Comparison of ENCODE assay signal across 9 cellular contexts in genomic region chr1:202235856-202236837, GRCh38. TPM values are rescaled to one million over a fixed set of nuclear protein-coding genes. Genes with fewer than 3 reads are reported as not detected.
DNase-seq lines count a peak whose midpoint lies in the region; ATAC-seq and TF ChIP-seq lines count a peak whose summit lies in the region.
"Had no signal": no experiment of that assay in that cellular context is flagged by ENCODE, and none has a peak within 500 bp of the region (broad histone marks: within the 10 kb centered on the region; RNA-seq: fewer than 3 reads in every experiment).

No MANE protein-coding gene starts in this region.

- H3K4me3 ChIP-seq in lower leg skin (ENCODE audit: low read depth, poor library complexity, severe bottlenecking) = no peak overlapping the region

- peak in 1 of 3 donors; percentile 75 for TF ChIP-seq CTCF in lower leg skin (IDR thresholded peaks at IDR 0.05)

- WGBS in lower leg skin, 2 donors = 34 to 45% methylated on average over 18 to 19 of the region's 19 CpGs

- ATAC-seq in activated CD4-positive, CD25-positive, alpha-beta regulatory T cell treated with anti-CD3 and anti-CD28 coated beads, Interleukin-2, amount 50 U/mL, for 24 hours = peak; percentile 75 to 78
- no peak for ATAC-seq in GM21367 (IDR thresholded peaks at IDR 0.05; ENCODE audit: unreplicated experiment)

- TF ChIP-seq POLR2A in lower leg skin (IDR thresholded peaks at IDR 0.05) = no peak

- intact Hi-C loops in lower leg skin (cut with DNase I; ENCODE audit: low total_unique reads) = no loop called here

- POLR2A ChIA-PET in HEK293T (lab: Yijun Ruan, JAX) = interaction anchor here (0.8 to 1.5 kb wide), 2 partner anchors 10 kb away, joined by 3 read pairs; no protein-coding TSS in a partner anchor

- CTCF ChIA-PET in HEK293T (lab: Yijun Ruan, JAX) = interaction anchor here (0.6 to 2.0 kb wide), 10 partner anchors 9 to 81 kb away, joined by 3 to 9 read pairs (median 4); no protein-coding TSS in a partner anchor

- peak; percentile 76 for DNase-seq in CMK (ENCODE audit: low read depth)
- peak; percentile 95 for DNase-seq in HEK293T (ENCODE audit: extremely low spot score)
- DNase-seq in NCI-H2196 (lab: John Stamatoyannopoulos, UW; ENCODE audit: unreplicated experiment) = peak; percentile 87
- peak; percentile 27 for DNase-seq in cerebellum (ENCODE audit: low spot score)
- DNase-seq in lower leg skin (ENCODE audit: low spot score in 2 of 2) = peak; percentile 35 to 89
- DNase-seq in stimulated activated CD4-positive, alpha-beta T cell treated with anti-CD3 and anti-CD28 coated beads, TNF-alpha, amount 100 ng/mL, for 4 hours (ENCODE audit: low read depth in 3 of 3) = peak; percentile 35 to 51 (median 46)

TF ChIP-seq in HEK293T, 16 proteins besides CTCF, POLR2A, EP300 and RAD21:
- TF ChIP-seq L3MBTL2 (conservative IDR thresholded peaks at IDR 0.05) (peak; percentile 60; the same call in 1 of the 2 replicates), ARNT (IDR thresholded peaks at IDR 0.05) (no peak), ELF4 (IDR thresholded peaks at IDR 0.05) (no peak), FOXA1 (IDR thresholded peaks at IDR 0.05) (no peak), NFRKB (IDR thresholded peaks at IDR 0.05) (no peak), BHLHE40 (IDR thresholded peaks at IDR 0.05; ENCODE audit: borderline replicate concordance) (no peak), HDGF (IDR thresholded peaks at IDR 0.05; ENCODE audit: borderline replicate concordance) (peak; percentile 88; the same call in 1 of the 2 replicates)
- TF ChIP-seq, protein P1, sequence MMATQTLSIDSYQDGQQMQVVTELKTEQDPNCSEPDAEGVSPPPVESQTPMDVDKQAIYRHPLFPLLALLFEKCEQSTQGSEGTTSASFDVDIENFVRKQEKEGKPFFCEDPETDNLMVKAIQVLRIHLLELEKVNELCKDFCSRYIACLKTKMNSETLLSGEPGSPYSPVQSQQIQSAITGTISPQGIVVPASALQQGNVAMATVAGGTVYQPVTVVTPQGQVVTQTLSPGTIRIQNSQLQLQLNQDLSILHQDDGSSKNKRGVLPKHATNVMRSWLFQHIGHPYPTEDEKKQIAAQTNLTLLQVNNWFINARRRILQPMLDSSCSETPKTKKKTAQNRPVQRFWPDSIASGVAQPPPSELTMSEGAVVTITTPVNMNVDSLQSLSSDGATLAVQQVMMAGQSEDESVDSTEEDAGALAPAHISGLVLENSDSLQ (IDR thresholded peaks at IDR 0.05) = no peak
TF ChIP-seq in HEK293T: peak in this region for 2.

RNA-seq across cellular contexts. Expression of gene LGR6, which starts 42.5 kb away (rescaled TPM):
- total RNA-seq in cerebellum (2.9 TPM), lower leg skin (1 to 10 TPM in 2 of 4 donors, under 1 TPM in 2; 0.39 to 4.4 (median 1.8) TPM)
- total RNA-seq: T-helper 1 cell treated with Interleukin-12 subunit alpha and Interleukin-12 subunit beta and Interleukin-4 antibody, amounts not matched to agents 30 ng/mL and 1 ng/mL, for 36 hours had no signal

Comparison
In these comparisons a context has a peak if more than half of its experiments do, and no peak if none do; other contexts are left out.
1. DNase-seq: peak in every context shown above with its lines; median percentile 95 in HEK293T; 87 in NCI-H2196; 76 in CMK; 62 in lower leg skin; 46 in stimulated activated CD4-positive, alpha-beta T cell treated with anti-CD3 and anti-CD28 coated beads, TNF-alpha, amount 100 ng/mL, for 4 hours; 27 in cerebellum.